In genomic region chr9:92279302-92279701, GRCh38 we compare ENCODE assay signal across 24 cellular contexts. TPM values are rescaled to one million over a fixed set of nuclear protein-coding genes. Genes with fewer than 3 reads are reported as not detected.
DNase-seq lines count a peak whose midpoint lies in the region; ATAC-seq and TF ChIP-seq lines count a peak whose summit lies in the region.
"Had no signal": no experiment of that assay in that cellular context is flagged by ENCODE, and none has a peak within 500 bp of the region (broad histone marks: within the 10 kb centered on the region; RNA-seq: fewer than 3 reads in every experiment).

No MANE protein-coding gene starts in this region.

- H3K27ac Mint-ChIP-seq in activated CD8-positive, alpha-beta memory T cell treated with anti-CD3 and anti-CD28 coated beads, Interleukin-2, amount 10 ng/mL, durations not matched to agents 7 days and 5 days = peak overlapping the region; percentile 29
- peak overlapping the region; percentile 7 for H3K27ac Mint-ChIP-seq in activated naive CD8-positive, alpha-beta T cell treated with anti-CD3 and anti-CD28 coated beads, Interleukin-2, amount 10 ng/mL, durations not matched to agents 7 days and 5 days
- H3K27ac Mint-ChIP-seq in MCF 10A (ENCODE audit: low read depth, unreplicated experiment) = no peak overlapping the region

- H3K4me3 ChIP-seq in GM23248 = no peak overlapping the region
- H3K4me3 ChIP-seq in right lobe of liver = no peak overlapping the region
- H3K4me3 ChIP-seq: A549; BLaER1 treated with 17β-estradiol and CSF1 and Interleukin-3, amounts not matched to agents 10 nM and 100 nM; MG63; SK-N-MC had no signal

- in situ Hi-C loops in GM23248 (cut with MboI) = no loop called here

- no peaks in the 10 kb centered on the region for H3K9me3 ChIP-seq in GM23248 (ENCODE audit: low read depth)
- no peaks in the 10 kb centered on the region for H3K9me3 ChIP-seq in right lobe of liver
- H3K9me3 ChIP-seq: A549; BLaER1 treated with 17β-estradiol and CSF1 and Interleukin-3, amounts not matched to agents 10 nM and 100 nM; Caco-2; MG63 had no signal

- H3K36me3 ChIP-seq in GM23248 (ENCODE audit: low read depth) (peaks cover 80% of the 10 kb centered on the region), right lobe of liver (peaks cover 0 to 91% (median 37%) of the 10 kb centered on the region in 4 donors)

- no peak for DNase-seq in activated CD8-positive, alpha-beta memory T cell treated with anti-CD3 and anti-CD28 coated beads, Interleukin-2, amount 10 ng/mL, durations not matched to agents 7 days and 5 days
- no peak for DNase-seq in activated CD8-positive, alpha-beta memory T cell treated with anti-CD3 and anti-CD28 coated beads, Interleukin-2, amount 50 U/mL, for 4 hours
- DNase-seq in GM23248 (no peak), right lobe of liver (no peak), MCF 10A (ENCODE audit: unreplicated experiment) (no peak), UCSD-AML1 (lab: John Stamatoyannopoulos, UW; ENCODE audit: unreplicated experiment) (no peak)
- no peak for DNase-seq in activated naive CD8-positive, alpha-beta T cell treated with anti-CD3 and anti-CD28 coated beads, Interleukin-2, amount 10 ng/mL, durations not matched to agents 7 days and 5 days
- DNase-seq: AML-193; Caco-2; CD4-positive, alpha-beta memory T cell; KBM-7; MG63; NCI-H1105 treated with DMSO at 0.1 percent for 48 hours; NCI-H146; NCI-H1930; NCI-H2107; NCI-H446; NCI-H524 treated with DMSO at 0.1 percent for 48 hours; NCI-H774; SIG-M5 had no signal

- H3K27ac ChIP-seq in GM23248 (peak overlapping the region; percentile 60), right lobe of liver (no peak overlapping the region)
- H3K27ac ChIP-seq: A549; BLaER1 treated with 17β-estradiol and CSF1 and Interleukin-3, amounts not matched to agents 10 nM and 100 nM; SK-N-MC had no signal

- peaks cover 41% of the 10 kb centered on the region for H3F3A ChIP-seq in GM23248 (ENCODE audit: insufficient read depth)

- no peaks in the 10 kb centered on the region for H3K27me3 Mint-ChIP-seq in activated CD8-positive, alpha-beta memory T cell treated with anti-CD3 and anti-CD28 coated beads, Interleukin-2, amount 10 ng/mL, durations not matched to agents 7 days and 5 days
- no peaks in the 10 kb centered on the region for H3K27me3 Mint-ChIP-seq in activated naive CD8-positive, alpha-beta T cell treated with anti-CD3 and anti-CD28 coated beads, Interleukin-2, amount 10 ng/mL, durations not matched to agents 7 days and 5 days
- H3K27me3 Mint-ChIP-seq in MCF 10A (ENCODE audit: insufficient read depth, unreplicated experiment) = no peaks in the 10 kb centered on the region
- H3K27me3 Mint-ChIP-seq: CD4-positive, alpha-beta memory T cell had no signal

- H3K9me3 Mint-ChIP-seq in activated CD8-positive, alpha-beta memory T cell treated with anti-CD3 and anti-CD28 coated beads, Interleukin-2, amount 10 ng/mL, durations not matched to agents 7 days and 5 days (ENCODE audit: low read depth) = no peaks in the 10 kb centered on the region
- H3K9me3 Mint-ChIP-seq in activated naive CD8-positive, alpha-beta T cell treated with anti-CD3 and anti-CD28 coated beads, Interleukin-2, amount 10 ng/mL, durations not matched to agents 7 days and 5 days = no peaks in the 10 kb centered on the region
- H3K9me3 Mint-ChIP-seq in MCF 10A (ENCODE audit: unreplicated experiment) = no peaks in the 10 kb centered on the region
- H3K9me3 Mint-ChIP-seq: CD4-positive, alpha-beta memory T cell had no signal

- H3K27me3 ChIP-seq in GM23248 (replicated peaks; ENCODE audit: insufficient read depth) (no peaks in the 10 kb centered on the region), right lobe of liver (no peaks in the 10 kb centered on the region)
- H3K27me3 ChIP-seq: BLaER1 treated with 17β-estradiol and CSF1 and Interleukin-3, amounts not matched to agents 10 nM and 100 nM; MG63 had no signal

- no peak overlapping the region for H3K4me2 ChIP-seq in GM23248 (ENCODE audit: unreplicated experiment)
- H3K4me2 ChIP-seq: A549; BLaER1 treated with 17β-estradiol and CSF1 and Interleukin-3, amounts not matched to agents 10 nM and 100 nM had no signal

- H3K4me3 Mint-ChIP-seq in activated CD8-positive, alpha-beta memory T cell treated with anti-CD3 and anti-CD28 coated beads, Interleukin-2, amount 10 ng/mL, durations not matched to agents 7 days and 5 days = no peak overlapping the region
- no peak overlapping the region for H3K4me3 Mint-ChIP-seq in activated naive CD8-positive, alpha-beta T cell treated with anti-CD3 and anti-CD28 coated beads, Interleukin-2, amount 10 ng/mL, durations not matched to agents 7 days and 5 days
- no peak overlapping the region for H3K4me3 Mint-ChIP-seq in MCF 10A (ENCODE audit: unreplicated experiment)
- H3K4me3 Mint-ChIP-seq: CD4-positive, alpha-beta memory T cell had no signal

- TF ChIP-seq CTCF in right lobe of liver (IDR thresholded peaks at IDR 0.05) = no peak
- no peak for TF ChIP-seq CTCF in MCF 10A (IDR thresholded peaks at IDR 0.05; ENCODE audit: unreplicated experiment)

- intact Hi-C loops in right lobe of liver (cut with DNase I) (no loop called here), MCF 10A (cut with micrococcal nuclease) (no loop called here)

- H4K20me1 ChIP-seq in GM23248 (ENCODE audit: insufficient read depth) = no peaks in the 10 kb centered on the region; the same call in 1 of the 2 replicates

- H3K79me2 ChIP-seq in GM23248 (ENCODE audit: insufficient read depth) = peaks cover 88% of the 10 kb centered on the region

- CTCF ChIA-PET in activated CD8-positive, alpha-beta memory T cell treated with anti-CD3 and anti-CD28 coated beads, Interleukin-2, amount 10 ng/mL, durations not matched to agents 7 days and 5 days (lab: Charles Lee) = interaction anchor here (1.1 to 4.1 kb wide), 2 partner anchors 9 to 140 kb away, joined by 4 to 23 read pairs; no protein-coding TSS in a partner anchor
- CTCF ChIA-PET in MCF 10A (lab: Yijun Ruan, JAX) = interaction anchor here (0.6 to 6.4 kb wide), 7 partner anchors 11 to 411 kb away, joined by 3 to 38 read pairs (median 3); no protein-coding TSS in a partner anchor

- TF ChIP-seq POLR2A in right lobe of liver (IDR thresholded peaks at IDR 0.05) = no peak

- no peak for ATAC-seq in activated CD8-positive, alpha-beta memory T cell treated with anti-CD3 and anti-CD28 coated beads, Interleukin-2, amount 10 ng/mL, durations not matched to agents 7 days and 5 days
- ATAC-seq in activated naive CD8-positive, alpha-beta T cell treated with anti-CD3 and anti-CD28 coated beads, Interleukin-2, amount 10 ng/mL, durations not matched to agents 7 days and 5 days (ENCODE audit: low read depth) = no peak
- ATAC-seq in right lobe of liver (peak; percentile 65 to 86 (median 70)), HG02885 (IDR thresholded peaks at IDR 0.05; ENCODE audit: poor library complexity, unreplicated experiment) (no peak)
- ATAC-seq: A549 had no signal

- peaks cover 68% of the 10 kb centered on the region for H3K36me3 Mint-ChIP-seq in activated CD8-positive, alpha-beta memory T cell treated with anti-CD3 and anti-CD28 coated beads, Interleukin-2, amount 10 ng/mL, durations not matched to agents 7 days and 5 days
- H3K36me3 Mint-ChIP-seq in activated naive CD8-positive, alpha-beta T cell treated with anti-CD3 and anti-CD28 coated beads, Interleukin-2, amount 10 ng/mL, durations not matched to agents 7 days and 5 days = peaks cover 35% of the 10 kb centered on the region
- H3K36me3 Mint-ChIP-seq in MCF 10A (ENCODE audit: insufficient read depth, unreplicated experiment) = peaks cover 100% of the 10 kb centered on the region

- BruUV-seq in MCF 10A (replicated peaks; lab: Mats Ljungman, UMichigan) = no TSS peak

- POLR2A ChIA-PET in activated naive CD8-positive, alpha-beta T cell treated with anti-CD3 and anti-CD28 coated beads, Interleukin-2, amount 10 ng/mL, durations not matched to agents 7 days and 5 days (lab: Charles Lee) = interaction anchor here (1.6 kb wide), 1 partner anchor 10 kb away, joined by 4 read pairs; no protein-coding TSS in a partner anchor
- POLR2A ChIA-PET in MCF 10A (lab: Yijun Ruan, JAX) = interaction anchor here (0.9 to 1.4 kb wide), 6 partner anchors 10 to 16 kb away, joined by 3 to 5 read pairs (median 4); no protein-coding TSS in a partner anchor

- no peak overlapping the region for H2AFZ ChIP-seq in GM23248

- H3K9me2 ChIP-seq in GM23248 (ENCODE audit: insufficient read depth) = no peaks in the 10 kb centered on the region

- peaks cover 54% of the 10 kb centered on the region for H3K4me1 Mint-ChIP-seq in activated CD8-positive, alpha-beta memory T cell treated with anti-CD3 and anti-CD28 coated beads, Interleukin-2, amount 10 ng/mL, durations not matched to agents 7 days and 5 days
- H3K4me1 Mint-ChIP-seq in activated naive CD8-positive, alpha-beta T cell treated with anti-CD3 and anti-CD28 coated beads, Interleukin-2, amount 10 ng/mL, durations not matched to agents 7 days and 5 days = peaks cover 30% of the 10 kb centered on the region
- peaks cover 4% of the 10 kb centered on the region for H3K4me1 Mint-ChIP-seq in MCF 10A (ENCODE audit: insufficient read depth, unreplicated experiment)

- H3K4me1 ChIP-seq in GM23248 (ENCODE audit: insufficient read depth) = peaks cover 25% of the 10 kb centered on the region
- no peaks in the 10 kb centered on the region for H3K4me1 ChIP-seq in right lobe of liver
- H3K4me1 ChIP-seq: Caco-2 had no signal

- 97 to 100% methylated on average over 1 of the region's 1 CpG for WGBS in GM23248 (ENCODE audit: low coverage in 1 of 2, low lambda C conversion rate in 2 of 2, missing lambda C conversion rate in 2 of 2), 2 experiments
- WGBS in right lobe of liver (ENCODE audit: insufficient coverage, low coverage, low lambda C conversion rate, missing lambda C conversion rate) = 33% methylated on average over 1 of the region's 1 CpG

- no peak overlapping the region for H3K9ac ChIP-seq in GM23248
- H3K9ac ChIP-seq: BLaER1 treated with 17β-estradiol and CSF1 and Interleukin-3, amounts not matched to agents 10 nM and 100 nM had no signal

RNA-seq across cellular contexts. Expression of gene IARS1, which starts 14.2 kb away (rescaled TPM):
- total RNA-seq in activated CD8-positive, alpha-beta memory T cell treated with anti-CD3 and anti-CD28 coated beads, Interleukin-2, amount 10 ng/mL, durations not matched to agents 7 days and 5 days = 100 to 1,000 TPM; 146 to 179 TPM
- 343 and 388 TPM in 2 replicates for total RNA-seq in GM23248 (2014; rRNA removed; shearing (Covaris generic))
- polyA plus RNA-seq in GM23248 (2016; fragmentation: Nextera tagmentation; extraction: Ambion mirVana) = 222 and 223 TPM in 2 replicates
- total RNA-seq in activated naive CD8-positive, alpha-beta T cell treated with anti-CD3 and anti-CD28 coated beads, Interleukin-2, amount 10 ng/mL, durations not matched to agents 7 days and 5 days = 100 to 1,000 TPM; 120 to 123 TPM
- total RNA-seq in right lobe of liver (10 to 100 TPM; 31.8 to 64.9 (median 40.6) TPM), MCF 10A (2022) (390 and 403 TPM in 2 replicates)

RNA-seq across cellular contexts. Expression of gene NOL8, which starts 45.8 kb away (rescaled TPM):
- total RNA-seq in activated CD8-positive, alpha-beta memory T cell treated with anti-CD3 and anti-CD28 coated beads, Interleukin-2, amount 10 ng/mL, durations not matched to agents 7 days and 5 days = 10 to 100 TPM; 59.7 to 64.1 TPM
- total RNA-seq in GM23248 (2014; rRNA removed; shearing (Covaris generic)) = 10.4 and 15.3 TPM in 2 replicates
- 27.0 and 30.3 TPM in 2 replicates for polyA plus RNA-seq in GM23248 (2016; fragmentation: Nextera tagmentation; extraction: Ambion mirVana)
- 10 to 100 TPM; 65.6 to 69.2 TPM for total RNA-seq in activated naive CD8-positive, alpha-beta T cell treated with anti-CD3 and anti-CD28 coated beads, Interleukin-2, amount 10 ng/mL, durations not matched to agents 7 days and 5 days
- total RNA-seq in right lobe of liver (10 to 100 TPM in 5 of 6 experiments, 1 to 10 TPM in 1; 8.9 to 25.9 (median 15.9) TPM), MCF 10A (2022) (38.7 and 41.8 TPM in 2 replicates)

RNA-seq across cellular contexts. Expression of gene CENPP, which starts 46.5 kb away (rescaled TPM):
- total RNA-seq in activated CD8-positive, alpha-beta memory T cell treated with anti-CD3 and anti-CD28 coated beads, Interleukin-2, amount 10 ng/mL, durations not matched to agents 7 days and 5 days = 10 to 100 TPM; 22.8 to 38.3 TPM
- 0.38 and 2.5 TPM in 2 replicates for total RNA-seq in GM23248 (2014; rRNA removed; shearing (Covaris generic))
- polyA plus RNA-seq in GM23248 (2016; fragmentation: Nextera tagmentation; extraction: Ambion mirVana) = 7.2 and 7.4 TPM in 2 replicates
- 10 to 100 TPM; 19.6 to 20.6 TPM for total RNA-seq in activated naive CD8-positive, alpha-beta T cell treated with anti-CD3 and anti-CD28 coated beads, Interleukin-2, amount 10 ng/mL, durations not matched to agents 7 days and 5 days
- total RNA-seq in right lobe of liver (1 to 10 TPM; 1.0 to 3.7 (median 1.5) TPM), MCF 10A (2022) (1.5 and 4.2 TPM in 2 replicates)

Comparison
In these comparisons a context has a peak if more than half of its experiments do, and no peak if none do; other contexts are left out.
1. ATAC-seq: peak in right lobe of liver (4 of 4); none in activated CD8-positive, alpha-beta memory T cell treated with anti-CD3 and anti-CD28 coated beads, Interleukin-2, amount 10 ng/mL, durations not matched to agents 7 days and 5 days (single experiment), activated naive CD8-positive, alpha-beta T cell treated with anti-CD3 and anti-CD28 coated beads, Interleukin-2, amount 10 ng/mL, durations not matched to agents 7 days and 5 days (single experiment) and HG02885 (single experiment).